ENCODE assay signal across 9 cellular contexts in the genomic region with DNA sequence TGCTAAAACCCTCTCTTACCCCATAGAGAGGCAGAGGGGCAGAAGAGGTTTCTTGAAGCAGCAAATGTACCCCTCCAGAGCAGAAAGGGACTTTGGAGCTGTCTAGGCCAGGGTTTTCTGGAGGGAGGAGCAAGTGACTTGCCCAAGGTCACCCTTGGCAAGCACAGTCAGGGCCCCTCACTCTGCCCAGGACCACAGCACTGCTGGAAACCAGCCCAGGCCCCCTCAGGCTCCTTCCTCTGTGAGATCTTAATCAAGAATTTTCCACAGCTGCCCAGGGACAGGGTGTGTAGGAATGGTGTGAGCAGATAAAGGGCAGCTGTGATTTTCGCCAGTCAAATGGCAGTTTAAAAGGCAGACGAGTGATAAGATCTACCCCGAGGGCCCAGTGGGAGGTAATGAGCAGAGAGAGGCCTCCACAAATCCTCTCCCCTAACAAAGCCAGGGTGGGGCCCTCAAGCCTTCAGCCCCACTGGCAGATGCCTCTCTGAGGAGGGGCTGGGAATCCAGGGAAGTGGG. TPM values are rescaled to one million over a fixed set of nuclear protein-coding genes. Genes with fewer than 3 reads are reported as not detected.
A peak's percentile ranks its signal among the peaks of the same experiment; 100 is the strongest.
DNase-seq lines count a peak whose midpoint lies in the region; ATAC-seq, FAIRE-seq and TF ChIP-seq lines count a peak whose summit lies in the region.
"Had no signal": no experiment of that assay in that cellular context is flagged by ENCODE, and none has a peak within 500 bp of the region (broad histone marks: within the 10 kb centered on the region; RNA-seq: fewer than 3 reads in every experiment).

No MANE protein-coding gene starts in this region.

- TF ChIP-seq CTCF in OCI-LY7 (conservative IDR thresholded peaks at IDR 0.05; ENCODE audit: low read length), result no peak
- TF ChIP-seq CTCF in endothelial cell of umbilical vein (IDR thresholded peaks at IDR 0.05; ENCODE audit: extremely low read depth in 1 of 2, insufficient read depth in 1 of 2, low read depth in 1 of 2, low read length in 2 of 2), result no peak

- peaks cover 49% of the 10 kb centered on the region for H3K4me1 Mint-ChIP-seq in activated naive CD4-positive, alpha-beta T cell treated with anti-CD3 and anti-CD28 coated beads, Interleukin-2, amount 50 U/mL, for 24 hours

- H2AFZ ChIP-seq in OCI-LY7 (ENCODE audit: low read length) (peak overlapping the region; percentile 68), endothelial cell of umbilical vein (ENCODE audit: low read depth, low read length) (no peak overlapping the region)

- dilution Hi-C loops in endothelial cell of umbilical vein (cut with MboI; ENCODE audit: extremely low pct_ligation_motif_present, low sequenced_read_pairs), result no loop called here

- no peaks in the 10 kb centered on the region for H3K27me3 ChIP-seq in endothelial cell of umbilical vein (ENCODE audit: control insufficient read depth in 2 of 2, insufficient read depth in 2 of 2, low read length in 2 of 2)
- H3K27me3 ChIP-seq: tibial nerve had no signal

- no peaks in the 10 kb centered on the region for H3K27me3 Mint-ChIP-seq in activated naive CD4-positive, alpha-beta T cell treated with anti-CD3 and anti-CD28 coated beads, Interleukin-2, amount 50 U/mL, for 24 hours

- intact Hi-C loops in OCI-LY7 (cut with micrococcal nuclease; ENCODE audit: unreplicated experiment) (loop anchor here (5.0 kb wide), 1 partner anchor 181 kb away; no protein-coding TSS in a partner anchor), endothelial cell of umbilical vein (cut with micrococcal nuclease) (no loop called here)

- no peaks in the 10 kb centered on the region for H3K9me2 ChIP-seq in OCI-LY7 (ENCODE audit: insufficient read depth, low read length)

- no peaks in the 10 kb centered on the region for H3K79me2 ChIP-seq in OCI-LY7 (ENCODE audit: insufficient read depth, low read depth, low read length)
- H3K79me2 ChIP-seq in endothelial cell of umbilical vein (ENCODE audit: control insufficient read depth, insufficient read depth, low read length), result no peaks in the 10 kb centered on the region

- POLR2A ChIA-PET in OCI-LY7 (lab: Charles Lee), result interaction anchor here (0.8 to 1.1 kb wide), 3 partner anchors 69 to 89 kb away, joined by 3 read pairs; no protein-coding TSS in a partner anchor
- POLR2A ChIA-PET in endothelial cell of umbilical vein (lab: Charles Lee), result no interaction called here

- DNase-seq in activated naive CD4-positive, alpha-beta T cell treated with Interleukin-2 at 50 U/mL for 16 hours, result no peak
- peak; percentile 29 for DNase-seq in OCI-LY7 (ENCODE audit: low spot score)
- peak; percentile 42 for DNase-seq in endothelial cell of umbilical vein (ENCODE audit: low read depth, low spot score)
- no peak for DNase-seq in stimulated activated naive CD8-positive, alpha-beta T cell treated with anti-CD3 and anti-CD28 coated beads, Interleukin-15, Interleukin-2, amounts not matched to agents 100 U/mL and 50 U/mL, for 24 hours
- DNase-seq in SHP77 treated with DMSO at 0.1 percent for 48 hours (lab: John Stamatoyannopoulos, UW), result no peak
- DNase-seq in NCI-H1694 (lab: John Stamatoyannopoulos, UW), result no peak
- DNase-seq in cortex of kidney (lab: John Stamatoyannopoulos, UW), result no peak

- H3K4me2 ChIP-seq in OCI-LY7 (ENCODE audit: low read length) (peak overlapping the region; percentile 75), endothelial cell of umbilical vein (ENCODE audit: insufficient read depth, low read length) (no peak overlapping the region)

- FAIRE-seq in endothelial cell of umbilical vein (lab: Jason Lieb, UNC), result no peak

- H3K27ac ChIP-seq in OCI-LY7 (ENCODE audit: low read depth, low read length, poor library complexity, severe bottlenecking) (peak overlapping the region; percentile 85), endothelial cell of umbilical vein (ENCODE audit: insufficient read depth, low read depth, low read length) (no peak overlapping the region)
- H3K27ac ChIP-seq: tibial nerve had no signal

- peak overlapping the region; percentile 62 for H3K27ac Mint-ChIP-seq in activated naive CD4-positive, alpha-beta T cell treated with anti-CD3 and anti-CD28 coated beads, Interleukin-2, amount 50 U/mL, for 24 hours

- H3K36me3 Mint-ChIP-seq in activated naive CD4-positive, alpha-beta T cell treated with anti-CD3 and anti-CD28 coated beads, Interleukin-2, amount 50 U/mL, for 24 hours, result no peaks in the 10 kb centered on the region

- no peaks in the 10 kb centered on the region for H3K36me3 ChIP-seq in OCI-LY7 (ENCODE audit: insufficient read depth, low read length)
- no peaks in the 10 kb centered on the region for H3K36me3 ChIP-seq in endothelial cell of umbilical vein (ENCODE audit: control insufficient read depth in 2 of 2, extremely low read depth in 1 of 2, insufficient read depth in 2 of 2, low read length in 2 of 2)
- H3K36me3 ChIP-seq: tibial nerve had no signal

- no TSS peak for BruUV-seq in OCI-LY7 (replicated peaks; lab: Mats Ljungman, UMichigan)
- BruUV-seq in endothelial cell of umbilical vein (replicated peaks; lab: Mats Ljungman, UMichigan), result no TSS peak

- H3K4me3 ChIP-seq in OCI-LY7 (ENCODE audit: low read depth, low read length, poor library complexity, severe bottlenecking) (peak overlapping the region; percentile 48), endothelial cell of umbilical vein (replicated peaks in 1 of 3; ENCODE audit: insufficient read depth in 1 of 3, low read depth in 1 of 3, low read length in 3 of 3) (no peak overlapping the region)
- H3K4me3 ChIP-seq: tibial nerve had no signal

- peak overlapping the region; percentile 76 for H3K4me3 Mint-ChIP-seq in activated naive CD4-positive, alpha-beta T cell treated with anti-CD3 and anti-CD28 coated beads, Interleukin-2, amount 50 U/mL, for 24 hours

- no peaks in the 10 kb centered on the region for H3K9me1 ChIP-seq in endothelial cell of umbilical vein (replicated peaks; ENCODE audit: control insufficient read depth, extremely low read depth, insufficient read depth, low read length)

- no peaks in the 10 kb centered on the region for H3K9me3 Mint-ChIP-seq in activated naive CD4-positive, alpha-beta T cell treated with anti-CD3 and anti-CD28 coated beads, Interleukin-2, amount 50 U/mL, for 24 hours

- H4K20me1 ChIP-seq in OCI-LY7 (ENCODE audit: insufficient read depth, low read length) (no peaks in the 10 kb centered on the region), endothelial cell of umbilical vein (replicated peaks; ENCODE audit: control insufficient read depth, extremely low read depth, insufficient read depth, low read length) (no peaks in the 10 kb centered on the region)

- H3K9me3 ChIP-seq in OCI-LY7 (ENCODE audit: low read length), result no peaks in the 10 kb centered on the region
- H3K9me3 ChIP-seq in endothelial cell of umbilical vein (replicated peaks; ENCODE audit: control insufficient read depth, insufficient read depth, low read length), result no peaks in the 10 kb centered on the region
- H3K9me3 ChIP-seq: tibial nerve had no signal

- CTCF ChIA-PET in OCI-LY7 (lab: Charles Lee; ENCODE audit: unreplicated experiment), result interaction anchor here (1.0 to 1.5 kb wide), 2 partner anchors 8 to 69 kb away, joined by 4 read pairs; no protein-coding TSS in a partner anchor
- CTCF ChIA-PET in endothelial cell of umbilical vein (lab: Charles Lee), result interaction anchor here (0.8 kb wide), 1 partner anchor 10 kb away, joined by 3 read pairs; no protein-coding TSS in a partner anchor

- H3K9ac ChIP-seq in endothelial cell of umbilical vein (replicated peaks; ENCODE audit: extremely low read depth, insufficient read depth, low read length), result no peak overlapping the region

- no peak for TF ChIP-seq POLR2A in endothelial cell of umbilical vein (IDR thresholded peaks at IDR 0.05; ENCODE audit: low read depth, low read length)

- peak; percentile 0 for ATAC-seq in stimulated activated naive CD8-positive, alpha-beta T cell treated with anti-CD3 and anti-CD28 coated beads, Interleukin-15, Interleukin-2, amounts not matched to agents 100 U/mL and 50 U/mL, for 24 hours

- H3K4me1 ChIP-seq in OCI-LY7 (ENCODE audit: insufficient read depth, low read length, poor library complexity, severe bottlenecking) (peaks cover 47% of the 10 kb centered on the region), endothelial cell of umbilical vein (ENCODE audit: control insufficient read depth, extremely low read depth, insufficient read depth, low read length) (no peaks in the 10 kb centered on the region)

TF ChIP-seq in endothelial cell of umbilical vein, 7 proteins besides CTCF, POLR2A, EP300 and RAD21:
- TF ChIP-seq GATA2 (IDR thresholded peaks at IDR 0.05; ENCODE audit: insufficient read depth, insufficient read length, low read depth, low read length), result no peak

RNA-seq across cellular contexts. Expression of gene SLC12A3, which starts 3.9 kb away (rescaled TPM):
- 0.25 and 1.6 TPM in 2 replicates for total RNA-seq in OCI-LY7 (2014; rRNA removed; shearing (Covaris generic))
- total RNA-seq in OCI-LY7 (2022) (0.63 and 0.88 TPM in 2 replicates), endothelial cell of umbilical vein (not detected in 2 replicates)
- not detected in 2 replicates for polyA plus RNA-seq in endothelial cell of umbilical vein
- polyA plus RNA-seq in endothelial cell of umbilical vein (2011; cell fraction: cytosol; rRNA removed), result not detected in 2 replicates
- polyA plus RNA-seq in endothelial cell of umbilical vein (2011; cell fraction: nucleus; rRNA removed), result not detected in 2 replicates
- polyA plus RNA-seq in endothelial cell of umbilical vein (2012), result not detected in 2 replicates
- polyA minus RNA-seq in endothelial cell of umbilical vein, result not detected in 2 replicates
- polyA minus RNA-seq in endothelial cell of umbilical vein (2011; cell fraction: cytosol; rRNA and poly(A)+ RNA removed), result 61.3 TPM
- 0.10 TPM in 2 replicates for polyA minus RNA-seq in endothelial cell of umbilical vein (2011; cell fraction: nucleus; rRNA and poly(A)+ RNA removed)
- total RNA-seq: tibial nerve had no signal

Comparison
In these comparisons a context has a peak if more than half of its experiments do, and no peak if none do; other contexts are left out.
1. DNase-seq: peak in OCI-LY7 (single experiment) and endothelial cell of umbilical vein (single experiment); none in activated naive CD4-positive, alpha-beta T cell treated with Interleukin-2 at 50 U/mL for 16 hours (single experiment), stimulated activated naive CD8-positive, alpha-beta T cell treated with anti-CD3 and anti-CD28 coated beads, Interleukin-15, Interleukin-2, amounts not matched to agents 100 U/mL and 50 U/mL, for 24 hours (single experiment), SHP77 treated with DMSO at 0.1 percent for 48 hours (single experiment), NCI-H1694 (single experiment) and cortex of kidney (single experiment).